In genomic region chr5:73496984-73497457, GRCh38 we compare ENCODE assay signal across 8 cellular contexts. TPM values are rescaled to one million over a fixed set of nuclear protein-coding genes. Genes with fewer than 3 reads are reported as not detected.
A peak's percentile ranks its signal among the peaks of the same experiment; 100 is the strongest.
DNase-seq lines count a peak whose midpoint lies in the region; ATAC-seq and TF ChIP-seq lines count a peak whose summit lies in the region.

No MANE protein-coding gene starts in this region.

- TF ChIP-seq CTCF in coronary artery (IDR thresholded peaks at IDR 0.05) (no peak), neural crest cell (conservative IDR thresholded peaks at IDR 0.05) (peak; percentile 72)

- in situ Hi-C loops in KBM-7 (cut with MboI; ENCODE audit: low pct_unique_long_range_greater_than_20kb, low sequenced_read_pairs), result no loop called here

- peak; percentile 91 for DNase-seq in DMS53 (lab: John Stamatoyannopoulos, UW)
- peak; percentile 77 for DNase-seq in KBM-7
- DNase-seq in OCI-M1 (lab: John Stamatoyannopoulos, UW), result peak; percentile 93
- no peak for DNase-seq in coronary artery (ENCODE audit: low spot score)
- DNase-seq in neural crest cell (ENCODE audit: low read depth, low spot score), result no peak
- DNase-seq in activated gamma-delta T cell treated with Interleukin-2 at 50 U/mL for 16 hours, result no peak
- DNase-seq in activated effector memory CD4-positive, alpha-beta T cell treated with anti-CD3 and anti-CD28 coated beads, Interleukin-2, amount 50 U/mL, for 16 hours, result no peak

- ATAC-seq in GM21447 (IDR thresholded peaks at IDR 0.05; ENCODE audit: unreplicated experiment), result no peak

- H3K27ac ChIP-seq in coronary artery, result no peak overlapping the region

- peak overlapping the region; percentile 95 for H3K4me3 ChIP-seq in coronary artery

- peaks cover 38% of the 10 kb centered on the region for H3K4me1 Mint-ChIP-seq in neural crest cell

- H3K36me3 Mint-ChIP-seq in neural crest cell (ENCODE audit: low read depth), result peaks cover 17% of the 10 kb centered on the region

- peaks cover 9% of the 10 kb centered on the region for H3K27me3 Mint-ChIP-seq in neural crest cell (ENCODE audit: low read depth)

- peak overlapping the region; percentile 99 for H3K27ac Mint-ChIP-seq in neural crest cell (ENCODE audit: unreplicated experiment)

- H3K4me3 Mint-ChIP-seq in neural crest cell, result peak overlapping the region; percentile 100

- no peaks in the 10 kb centered on the region for H3K9me3 Mint-ChIP-seq in neural crest cell

RNA-seq across cellular contexts. Expression of gene BTF3, which starts 1.2 kb away (rescaled TPM):
- total RNA-seq in neural crest cell, result 589 and 641 TPM in 2 replicates

RNA-seq across cellular contexts. Expression of gene FOXD1, which starts 48.4 kb away (rescaled TPM):
- total RNA-seq in neural crest cell, result 0.28 and 0.39 TPM in 2 replicates

Comparison
In these comparisons a context has a peak if more than half of its experiments do, and no peak if none do; other contexts are left out.
1. DNase-seq: peak in DMS53 (single experiment), KBM-7 (single experiment) and OCI-M1 (single experiment); none in coronary artery (single experiment), neural crest cell (single experiment), activated gamma-delta T cell treated with Interleukin-2 at 50 U/mL for 16 hours (single experiment) and activated effector memory CD4-positive, alpha-beta T cell treated with anti-CD3 and anti-CD28 coated beads, Interleukin-2, amount 50 U/mL, for 16 hours (single experiment).